1 cellular context compared by ENCODE assay signal in genomic region chr10:87861566-87861952, GRCh38.
TF ChIP-seq lines count a peak whose summit lies in the region.

No MANE protein-coding gene starts in this region.

TF ChIP-seq in K562, 482 proteins besides CTCF, POLR2A, EP300 and RAD21 (continued from another document):
- TF ChIP-seq FOXP4 (CRISPR knock-in tag; IDR thresholded peaks at IDR 0.05; ENCODE audit: borderline replicate concordance) = 0 out of 2 replicates have a peak, but pooled peaks have one; percentile 22
- TF ChIP-seq ZNF316 (IDR thresholded peaks at IDR 0.05) = no peak
- no peak for TF ChIP-seq FOXO4 (CRISPR knock-in tag; IDR thresholded peaks at IDR 0.05)
- TF ChIP-seq GATAD2B (IDR thresholded peaks at IDR 0.05; ENCODE audit: borderline replicate concordance) = no peak
- no peak for TF ChIP-seq TSC22D4 (tag; IDR thresholded peaks at IDR 0.05)
- TF ChIP-seq TRIM28 (IDR thresholded peaks at IDR 0.05) = no peak
- no peak for TF ChIP-seq ESRRA (IDR thresholded peaks at IDR 0.05; ENCODE audit: borderline replicate concordance, low read depth)
- TF ChIP-seq, protein P1, sequence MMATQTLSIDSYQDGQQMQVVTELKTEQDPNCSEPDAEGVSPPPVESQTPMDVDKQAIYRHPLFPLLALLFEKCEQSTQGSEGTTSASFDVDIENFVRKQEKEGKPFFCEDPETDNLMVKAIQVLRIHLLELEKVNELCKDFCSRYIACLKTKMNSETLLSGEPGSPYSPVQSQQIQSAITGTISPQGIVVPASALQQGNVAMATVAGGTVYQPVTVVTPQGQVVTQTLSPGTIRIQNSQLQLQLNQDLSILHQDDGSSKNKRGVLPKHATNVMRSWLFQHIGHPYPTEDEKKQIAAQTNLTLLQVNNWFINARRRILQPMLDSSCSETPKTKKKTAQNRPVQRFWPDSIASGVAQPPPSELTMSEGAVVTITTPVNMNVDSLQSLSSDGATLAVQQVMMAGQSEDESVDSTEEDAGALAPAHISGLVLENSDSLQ (IDR thresholded peaks at IDR 0.05) = peak; percentile 57
- TF ChIP-seq CBX3 (IDR thresholded peaks at IDR 0.05; ENCODE audit: borderline replicate concordance in 1 of 2, low read length in 2 of 2) = no peak
- no peak for TF ChIP-seq BCOR (IDR thresholded peaks at IDR 0.05)
- TF ChIP-seq MAFK (IDR thresholded peaks at IDR 0.05; ENCODE audit: low read length) = no peak
- TF ChIP-seq PTBP1 (IDR thresholded peaks at IDR 0.05; ENCODE audit: low read depth, low read length) = no peak
- no peak for TF ChIP-seq HNRNPLL (IDR thresholded peaks at IDR 0.05; ENCODE audit: low read depth, low read length, poor library complexity, severe bottlenecking)
- no peak for TF ChIP-seq TRIM25 (IDR thresholded peaks at IDR 0.05; ENCODE audit: borderline replicate concordance)
- TF ChIP-seq FOXP1 (CRISPR knock-in tag; IDR thresholded peaks at IDR 0.05) = no peak
- TF ChIP-seq, protein P2, sequence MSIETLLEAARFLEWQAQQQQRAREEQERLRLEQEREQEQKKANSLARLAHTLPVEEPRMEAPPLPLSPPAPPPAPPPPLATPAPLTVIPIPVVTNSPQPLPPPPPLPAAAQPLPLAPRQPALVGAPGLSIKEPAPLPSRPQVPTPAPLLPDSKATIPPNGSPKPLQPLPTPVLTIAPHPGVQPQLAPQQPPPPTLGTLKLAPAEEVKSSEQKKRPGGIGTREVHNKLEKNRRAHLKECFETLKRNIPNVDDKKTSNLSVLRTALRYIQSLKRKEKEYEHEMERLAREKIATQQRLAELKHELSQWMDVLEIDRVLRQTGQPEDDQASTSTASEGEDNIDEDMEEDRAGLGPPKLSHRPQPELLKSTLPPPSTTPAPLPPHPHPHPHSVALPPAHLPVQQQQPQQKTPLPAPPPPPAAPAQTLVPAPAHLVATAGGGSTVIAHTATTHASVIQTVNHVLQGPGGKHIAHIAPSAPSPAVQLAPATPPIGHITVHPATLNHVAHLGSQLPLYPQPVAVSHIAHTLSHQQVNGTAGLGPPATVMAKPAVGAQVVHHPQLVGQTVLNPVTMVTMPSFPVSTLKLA (conservative IDR thresholded peaks at IDR 0.05) = no peak
- TF ChIP-seq RBM39 (optimal IDR thresholded peaks at IDR 0.05; ENCODE audit: low read depth, low read length) = peak; percentile 28
- no peak for TF ChIP-seq ZNF253 (CRISPR knock-in tag; conservative IDR thresholded peaks at IDR 0.05)
- no peak for TF ChIP-seq ZNF511 (CRISPR knock-in tag; IDR thresholded peaks at IDR 0.05)
- TF ChIP-seq, protein P3, sequence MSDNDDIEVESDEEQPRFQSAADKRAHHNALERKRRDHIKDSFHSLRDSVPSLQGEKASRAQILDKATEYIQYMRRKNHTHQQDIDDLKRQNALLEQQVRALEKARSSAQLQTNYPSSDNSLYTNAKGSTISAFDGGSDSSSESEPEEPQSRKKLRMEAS (CRISPR knock-in tag; IDR thresholded peaks at IDR 0.05) = no peak
- TF ChIP-seq U2AF2 (optimal IDR thresholded peaks at IDR 0.05; ENCODE audit: low read depth, low read length) = no peak
- TF ChIP-seq PTRF (tag; IDR thresholded peaks at IDR 0.05) = no peak
- TF ChIP-seq CAMTA2 (CRISPR knock-in tag; conservative IDR thresholded peaks at IDR 0.05) = no peak
- TF ChIP-seq MCM5 (IDR thresholded peaks at IDR 0.05; ENCODE audit: low read depth) = no peak
- 0 out of 2 replicates have a peak, but pooled peaks have one; percentile 41 for TF ChIP-seq ATF3 (IDR thresholded peaks at IDR 0.05)
- no peak for TF ChIP-seq ATF3 (CRISPR knock-in tag; conservative IDR thresholded peaks at IDR 0.05)
- no peak for TF ChIP-seq ELF1 (tag; IDR thresholded peaks at IDR 0.05)
- TF ChIP-seq RFX7 (CRISPR knock-in tag; IDR thresholded peaks at IDR 0.05) = no peak
- TF ChIP-seq FOXJ2 (tag; IDR thresholded peaks at IDR 0.05) = no peak
- TF ChIP-seq CGGBP1 (CRISPR knock-in tag; IDR thresholded peaks at IDR 0.05) = no peak
- TF ChIP-seq, protein P4, sequence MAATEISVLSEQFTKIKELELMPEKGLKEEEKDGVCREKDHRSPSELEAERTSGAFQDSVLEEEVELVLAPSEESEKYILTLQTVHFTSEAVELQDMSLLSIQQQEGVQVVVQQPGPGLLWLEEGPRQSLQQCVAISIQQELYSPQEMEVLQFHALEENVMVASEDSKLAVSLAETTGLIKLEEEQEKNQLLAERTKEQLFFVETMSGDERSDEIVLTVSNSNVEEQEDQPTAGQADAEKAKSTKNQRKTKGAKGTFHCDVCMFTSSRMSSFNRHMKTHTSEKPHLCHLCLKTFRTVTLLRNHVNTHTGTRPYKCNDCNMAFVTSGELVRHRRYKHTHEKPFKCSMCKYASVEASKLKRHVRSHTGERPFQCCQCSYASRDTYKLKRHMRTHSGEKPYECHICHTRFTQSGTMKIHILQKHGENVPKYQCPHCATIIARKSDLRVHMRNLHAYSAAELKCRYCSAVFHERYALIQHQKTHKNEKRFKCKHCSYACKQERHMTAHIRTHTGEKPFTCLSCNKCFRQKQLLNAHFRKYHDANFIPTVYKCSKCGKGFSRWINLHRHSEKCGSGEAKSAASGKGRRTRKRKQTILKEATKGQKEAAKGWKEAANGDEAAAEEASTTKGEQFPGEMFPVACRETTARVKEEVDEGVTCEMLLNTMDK (IDR thresholded peaks at IDR 0.05; ENCODE audit: borderline replicate concordance, insufficient read depth, low read depth, low read length, poor library complexity, severe bottlenecking) = no peak
- TF ChIP-seq PBX2 (CRISPR knock-in tag; IDR thresholded peaks at IDR 0.05; ENCODE audit: low read depth) = no peak
- 0 out of 2 replicates have a peak, but pooled peaks have one; percentile 22 for TF ChIP-seq PBX2 (tag; conservative IDR thresholded peaks at IDR 0.05; ENCODE audit: low read depth)
- TF ChIP-seq NFYB (IDR thresholded peaks at IDR 0.05; ENCODE audit: extremely low read depth, insufficient read length) = no peak
- no peak; the same call in 1 of the 2 replicates for TF ChIP-seq CBFB (CRISPR knock-in tag; IDR thresholded peaks at IDR 0.05)
- no peak for TF ChIP-seq TCF7 (IDR thresholded peaks at IDR 0.05; ENCODE audit: borderline replicate concordance)
- no peak for TF ChIP-seq ZNF785 (CRISPR knock-in tag; IDR thresholded peaks at IDR 0.05)
- peak; percentile 10; the same call in 1 of the 2 replicates for TF ChIP-seq ZBTB17 (CRISPR knock-in tag; IDR thresholded peaks at IDR 0.05)
- peak; percentile 87 for TF ChIP-seq HMBOX1 (IDR thresholded peaks at IDR 0.05)
- TF ChIP-seq ILF3 (IDR thresholded peaks at IDR 0.05; ENCODE audit: borderline replicate concordance) = no peak
- TF ChIP-seq SMARCA4 (IDR thresholded peaks at IDR 0.05) = no peak
- peak; percentile 97 for TF ChIP-seq CEBPB (tag; IDR thresholded peaks at IDR 0.05)
- TF ChIP-seq KAT7 (CRISPR knock-in tag; IDR thresholded peaks at IDR 0.05; ENCODE audit: borderline replicate concordance) = no peak
- TF ChIP-seq MEIS2 (IDR thresholded peaks at IDR 0.05; ENCODE audit: partially characterized antibody) = peak; percentile 72
- no peak for TF ChIP-seq ZNF707 (CRISPR knock-in tag; conservative IDR thresholded peaks at IDR 0.05)
- TF ChIP-seq, protein P5, sequence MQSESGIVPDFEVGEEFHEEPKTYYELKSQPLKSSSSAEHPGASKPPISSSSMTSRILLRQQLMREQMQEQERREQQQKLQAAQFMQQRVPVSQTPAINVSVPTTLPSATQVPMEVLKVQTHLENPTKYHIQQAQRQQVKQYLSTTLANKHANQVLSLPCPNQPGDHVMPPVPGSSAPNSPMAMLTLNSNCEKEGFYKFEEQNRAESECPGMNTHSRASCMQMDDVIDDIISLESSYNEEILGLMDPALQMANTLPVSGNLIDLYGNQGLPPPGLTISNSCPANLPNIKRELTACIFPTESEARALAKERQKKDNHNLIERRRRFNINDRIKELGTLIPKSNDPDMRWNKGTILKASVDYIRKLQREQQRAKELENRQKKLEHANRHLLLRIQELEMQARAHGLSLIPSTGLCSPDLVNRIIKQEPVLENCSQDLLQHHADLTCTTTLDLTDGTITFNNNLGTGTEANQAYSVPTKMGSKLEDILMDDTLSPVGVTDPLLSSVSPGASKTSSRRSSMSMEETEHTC (IDR thresholded peaks at IDR 0.05) = no peak
